ENCODE assay signal across 8 cellular contexts in the genomic region with DNA sequence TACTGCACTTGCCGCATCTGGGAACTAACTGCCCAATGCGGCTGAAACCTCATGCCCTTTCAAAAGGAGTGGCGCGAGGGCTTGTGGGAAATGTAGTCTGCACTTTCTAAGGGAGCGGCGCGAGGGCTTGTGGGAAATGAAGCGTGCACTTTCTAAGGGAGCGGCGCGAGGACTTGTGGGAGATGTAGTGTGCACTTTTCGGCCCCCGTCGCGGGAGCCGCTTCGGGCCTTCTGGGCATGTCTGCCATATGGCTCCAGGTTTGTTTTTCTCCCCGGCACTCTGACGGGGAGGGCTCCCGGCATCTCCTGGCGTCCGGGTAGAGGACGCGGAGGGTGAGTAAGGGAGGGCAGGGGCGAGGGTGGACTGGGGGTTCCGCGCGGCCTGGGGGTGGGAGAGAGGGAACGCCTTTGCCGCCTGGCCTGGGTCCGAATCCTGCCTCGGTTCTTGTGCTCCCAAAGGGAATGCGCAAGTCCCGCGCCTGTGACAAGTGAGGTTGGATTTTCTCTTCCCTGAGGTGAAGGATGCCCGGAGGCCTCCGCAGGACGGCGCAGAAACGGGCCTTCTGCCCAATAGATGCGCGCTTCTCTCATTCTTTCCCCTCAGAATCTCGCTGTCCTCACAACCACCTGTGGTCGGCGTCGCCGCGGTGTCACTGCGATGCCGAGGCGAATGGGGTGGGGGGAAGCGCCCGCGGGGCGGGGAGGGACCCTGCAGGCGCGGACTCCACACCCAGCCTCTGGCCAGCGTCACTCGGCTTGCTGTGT. TPM values are rescaled to one million over a fixed set of nuclear protein-coding genes. Genes with fewer than 3 reads are reported as not detected.
DNase-seq lines count a peak whose midpoint lies in the region; ATAC-seq and TF ChIP-seq lines count a peak whose summit lies in the region.

A gene (plus strand): TSS at position 180 of the 765 bp plus-strand sequence. CDS start 2,281 bp downstream, outside the sequence.

- peaks cover 1% of the 10 kb centered on the region for H3K36me3 ChIP-seq in kidney epithelial cell (ENCODE audit: control insufficient read depth, insufficient read depth, low read length)

- peak; percentile 62 for TF ChIP-seq POLR2A in GM19099 (IDR thresholded peaks at IDR 0.05; ENCODE audit: extremely low read depth, insufficient read length, low read depth)

- H3K27me3 ChIP-seq in kidney epithelial cell (ENCODE audit: control insufficient read depth, insufficient read depth, low read length): no peaks in the 10 kb centered on the region

- peak; percentile 98 for ATAC-seq in HG03432 (IDR thresholded peaks at IDR 0.05; ENCODE audit: unreplicated experiment)

- DNase-seq in AG20443 (ENCODE audit: low spot score): peak; percentile 94
- peak; percentile 84 for DNase-seq in NCI-H510A (lab: John Stamatoyannopoulos, UW)
- DNase-seq in activated CD4-positive, alpha-beta T cell treated with anti-CD3 and anti-CD28 coated beads for 1 hour: peak; percentile 84
- DNase-seq in cerebellum (ENCODE audit: low spot score): peak; percentile 86
- peak; percentile 85 for DNase-seq in kidney epithelial cell (ENCODE audit: low read depth)
- peak; percentile 85 to 86 for DNase-seq in stimulated activated CD4-positive, alpha-beta T cell treated with anti-CD3 and anti-CD28 coated beads, Interleukin-15, amount 100 ng/mL, for 48 hours (ENCODE audit: low read depth in 2 of 2)

- TF ChIP-seq CTCF in kidney epithelial cell (IDR thresholded peaks at IDR 0.05; ENCODE audit: insufficient read depth, low read length, poor library complexity, severe bottlenecking): no peak

- H3K4me3 ChIP-seq in kidney epithelial cell (ENCODE audit: low read depth, low read length): peak within 1 kb of the TSS; percentile 80

RNA-seq across cellular contexts. Expression of the gene that starts here (rescaled TPM):
- total RNA-seq in cerebellum (35.2 TPM), kidney epithelial cell (10.8 and 12.9 TPM in 2 replicates)

Comparison
In these comparisons a context has a peak if more than half of its experiments do, and no peak if none do; other contexts are left out.
1. Peak in every context shown above with its lines: DNase-seq, ATAC-seq and H3K4me3 ChIP-seq.